In genomic region chr9:98129451-98129881, GRCh38 we compare ENCODE assay signal across 9 cellular contexts.
DNase-seq lines count a peak whose midpoint lies in the region; ATAC-seq and TF ChIP-seq lines count a peak whose summit lies in the region.
"Had no signal": no experiment of that assay in that cellular context is flagged by ENCODE, and none has a peak within 500 bp of the region (broad histone marks: within the 10 kb centered on the region; RNA-seq: fewer than 3 reads in every experiment).

No MANE protein-coding gene starts in this region.

- no peaks in the 10 kb centered on the region for H3K27me3 Mint-ChIP-seq in memory B cell

- peak overlapping the region; percentile 21 for H3K4me3 Mint-ChIP-seq in memory B cell

- H3K36me3 Mint-ChIP-seq in memory B cell: peaks cover 2% of the 10 kb centered on the region

- H3K4me1 Mint-ChIP-seq in memory B cell: peaks cover 19% of the 10 kb centered on the region

- in situ Hi-C loops in GM13976 (cut with MboI; ENCODE audit: low sequenced_read_pairs, unreplicated experiment): no loop called here

- no peaks in the 10 kb centered on the region for H3K9me3 Mint-ChIP-seq in memory B cell

- peak; percentile 79 for ATAC-seq in HG02759 (IDR thresholded peaks at IDR 0.05; ENCODE audit: unreplicated experiment)
- ATAC-seq in memory B cell (ENCODE audit: low read depth): peak; percentile 97

- H3K27ac Mint-ChIP-seq in memory B cell: peak overlapping the region; percentile 75

- TF ChIP-seq CTCF in GM13976 (IDR thresholded peaks at IDR 0.05; ENCODE audit: borderline replicate concordance, control extremely low read depth, extremely low read depth, insufficient read depth, missing control alignments): no peak

- peak; percentile 72 for DNase-seq in GM13976 (ENCODE audit: low spot score)
- peak; percentile 70 for DNase-seq in OCI-M1 (lab: John Stamatoyannopoulos, UW)
- peak; percentile 49 to 51 for DNase-seq in memory B cell (ENCODE audit: low spot score in 2 of 2)
- no peak for DNase-seq in NCI-H2227 treated with DMSO at 0.1 percent for 48 hours (lab: John Stamatoyannopoulos, UW)
- DNase-seq in NCI-H69 (lab: John Stamatoyannopoulos, UW): no peak
- no peak for DNase-seq in activated CD4-positive, alpha-beta T cell treated with anti-CD3 and anti-CD28 coated beads, Interleukin-2, amount 50 U/mL, for 4 hours
- no peak for DNase-seq in NCI-H1417 treated with DMSO at 0.1 percent for 48 hours (lab: John Stamatoyannopoulos, UW)
- DNase-seq: left cardiac atrium had no signal

Comparison
In these comparisons a context has a peak if more than half of its experiments do, and no peak if none do; other contexts are left out.
1. DNase-seq: peak in GM13976 (single experiment), OCI-M1 (single experiment) and memory B cell (2 of 2); none in NCI-H2227 treated with DMSO at 0.1 percent for 48 hours (single experiment), NCI-H69 (single experiment), activated CD4-positive, alpha-beta T cell treated with anti-CD3 and anti-CD28 coated beads, Interleukin-2, amount 50 U/mL, for 4 hours (0 of 2) and NCI-H1417 treated with DMSO at 0.1 percent for 48 hours (single experiment).